Comparison of ENCODE assay signal across 8 cellular contexts in the genomic region with DNA sequence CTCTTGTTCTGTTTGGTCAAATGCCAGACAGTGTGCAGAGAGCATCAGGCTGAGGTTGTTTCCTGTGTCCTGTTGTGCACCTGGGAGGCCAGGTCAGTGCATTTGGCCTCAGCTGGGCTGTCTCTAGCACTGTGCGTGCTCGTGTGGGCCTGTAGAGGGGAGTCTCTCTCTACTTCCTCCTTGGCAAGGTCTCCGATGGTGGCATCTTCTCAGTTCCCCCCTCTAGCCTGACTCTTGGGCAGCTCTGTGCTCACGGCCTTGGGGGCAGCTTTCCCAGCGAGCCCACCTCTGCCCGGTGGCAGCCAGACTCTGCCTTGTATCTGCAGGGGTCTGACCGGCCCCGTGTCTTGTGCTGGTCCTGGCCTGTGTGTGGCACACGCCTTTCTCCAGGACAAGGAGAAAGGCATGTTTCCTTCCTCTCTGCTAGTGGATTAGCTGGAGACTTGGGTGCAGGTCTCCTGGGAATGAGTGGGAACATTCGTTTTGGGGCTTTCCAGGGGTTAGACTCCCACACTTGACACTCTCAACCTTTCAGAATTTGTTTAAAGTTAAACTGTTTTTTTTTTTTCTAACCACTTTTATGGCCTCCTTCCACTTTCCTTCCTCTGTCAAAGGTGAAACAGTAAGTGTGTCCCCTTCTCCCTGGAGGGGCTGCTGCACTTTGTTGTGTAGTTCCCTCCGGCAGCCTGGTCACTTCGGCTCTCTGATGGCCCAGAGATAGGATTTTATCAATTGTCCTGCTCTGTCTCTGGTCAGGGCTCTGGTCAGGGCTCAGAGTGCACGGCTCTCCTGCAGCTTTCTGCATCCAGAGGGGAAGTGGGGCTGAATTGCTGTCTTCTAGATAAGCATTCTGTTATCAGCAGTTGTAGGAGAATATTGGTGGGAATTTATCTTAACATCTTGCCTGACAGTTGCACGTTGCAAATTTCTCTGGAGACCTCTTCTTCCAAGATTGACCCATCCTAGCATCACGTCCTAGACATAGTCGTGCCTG.
A peak's percentile ranks its signal among the peaks of the same experiment; 100 is the strongest.
DNase-seq lines count a peak whose midpoint lies in the region; ATAC-seq and TF ChIP-seq lines count a peak whose summit lies in the region.

No MANE protein-coding gene starts in this region.

- intact Hi-C loops in heart right ventricle (cut with DNase I), result no loop called here

- 74% methylated on average over 16 of the region's 16 CpGs for WGBS in SK-N-SH (ENCODE audit: low lambda C conversion rate)
- 37 to 42% methylated on average over 16 of the region's 16 CpGs for WGBS in heart right ventricle, 2 donors
- 39% methylated on average over 16 of the region's 16 CpGs for WGBS in tibial nerve, 2 donors

- peaks cover 84% of the 10 kb centered on the region for H4K20me1 ChIP-seq in SK-N-SH (ENCODE audit: insufficient read depth)

- POLR2A ChIA-PET in SK-N-SH (lab: Yijun Ruan, JAX), result no interaction called here

- ATAC-seq in activated T-cell treated with anti-CD3 and anti-CD28 coated beads, Interleukin-2, amount 50 U/mL, for 4 hours, result peak; percentile 66 to 71
- ATAC-seq in HG02943 (IDR thresholded peaks at IDR 0.05; ENCODE audit: low read depth, unreplicated experiment) (peak; percentile 71), heart right ventricle (peak in 7 of 8 donors; percentile 25 to 74 (median 56))

- H3K9me3 Mint-ChIP-seq in activated T-cell treated with anti-CD3 and anti-CD28 coated beads, Interleukin-2, amount 50 U/mL, for 4 hours, result no peaks in the 10 kb centered on the region

- TF ChIP-seq RAD21 in SK-N-SH (IDR thresholded peaks at IDR 0.05; ENCODE audit: low read length), result peak; percentile 36

- no peaks in the 10 kb centered on the region for H3K27me3 Mint-ChIP-seq in activated T-cell treated with anti-CD3 and anti-CD28 coated beads, Interleukin-2, amount 50 U/mL, for 4 hours (ENCODE audit: low read depth)

- TF ChIP-seq CTCF in SK-N-SH (IDR thresholded peaks at IDR 0.05), result no peak
- peak in 4 of 9 donors; percentile 11 to 29 (median 20) for TF ChIP-seq CTCF in heart right ventricle (IDR thresholded peaks at IDR 0.05)
- peak in 1 of 5 experiments; percentile 10 for TF ChIP-seq CTCF in tibial nerve (IDR thresholded peaks at IDR 0.05)

- CTCF ChIA-PET in SK-N-SH (lab: Yijun Ruan, JAX), result interaction anchor here (0.6 to 0.9 kb wide), 4 partner anchors 11 to 350 kb away, joined by 3 to 5 read pairs (median 3); no protein-coding TSS in a partner anchor

- no peak overlapping the region for H3K4me2 ChIP-seq in SK-N-SH

- H3K27me3 ChIP-seq in SK-N-SH (ENCODE audit: insufficient read depth) (no peaks in the 10 kb centered on the region), heart right ventricle (no peaks in the 10 kb centered on the region), tibial nerve (no peaks in the 10 kb centered on the region)

- no peak overlapping the region for H2AFZ ChIP-seq in SK-N-SH (ENCODE audit: low read depth)

- H3K9me2 ChIP-seq in SK-N-SH, result no peaks in the 10 kb centered on the region

- peaks cover 100% of the 10 kb centered on the region for H3K79me2 ChIP-seq in SK-N-SH (ENCODE audit: insufficient read depth)

- DNase-seq in activated T-cell treated with anti-CD3 and anti-CD28 coated beads, Interleukin-2, amount 50 U/mL, for 4 hours, result no peak
- DNase-seq in activated T-cell treated with anti-CD3 and anti-CD28 coated beads, Interleukin-2, amount 50 U/mL, for 48 hours, result no peak
- peak; percentile 72 for DNase-seq in SK-N-SH
- no peak for DNase-seq in heart right ventricle
- no peak for DNase-seq in tibial nerve (ENCODE audit: low spot score in 2 of 2)
- no peak for DNase-seq in activated CD4-positive, alpha-beta T cell treated with anti-CD3 and anti-CD28 coated beads, Interleukin-2, amount 50 U/mL, for 1 hour
- no peak for DNase-seq in stimulated activated CD4-positive, alpha-beta T cell treated with anti-CD3 and anti-CD28 coated beads, Interleukin-2, amount 100 ng/mL, for 24 hours

- peaks cover 5 to 62% of the 10 kb centered on the region in 2 experiments; a peak in 2 of 4 replicates for H3K4me1 ChIP-seq in SK-N-SH (ENCODE audit: control insufficient read depth in 1 of 2, insufficient read depth in 2 of 2, low read depth in 1 of 2, low read length in 1 of 2)
- peaks cover 16 to 67% (median 52%) of the 10 kb centered on the region in 9 donors for H3K4me1 ChIP-seq in heart right ventricle
- peaks cover 0 to 54% (median 18%) of the 10 kb centered on the region in 4 donors for H3K4me1 ChIP-seq in tibial nerve

- peaks cover 20% of the 10 kb centered on the region for H3K36me3 Mint-ChIP-seq in activated T-cell treated with anti-CD3 and anti-CD28 coated beads, Interleukin-2, amount 50 U/mL, for 4 hours (ENCODE audit: insufficient read depth)

- no peak overlapping the region for H3K9ac ChIP-seq in SK-N-SH

- H3K27ac ChIP-seq in SK-N-SH (ENCODE audit: low read depth in 2 of 2, low read length in 1 of 2) (peak overlapping the region in 1 of 2 experiments; percentile 89; a peak in 2 of 4 replicates), heart right ventricle (peak overlapping the region in 8 of 10 donors; percentile 1 to 79 (median 52)), tibial nerve (peak overlapping the region in 3 of 4 donors; percentile 29 to 49 (median 41))

- H3K4me3 ChIP-seq in SK-N-SH (ENCODE audit: low read depth in 2 of 2, low read length in 1 of 2) (no peak overlapping the region), heart right ventricle (no peak overlapping the region), tibial nerve (no peak overlapping the region)

- peak in 1 of 2 experiments; percentile 95; a peak in 2 of 4 replicates for TF ChIP-seq EP300 in SK-N-SH (IDR thresholded peaks at IDR 0.05; ENCODE audit: borderline replicate concordance in 1 of 2, low read depth in 1 of 2, low read length in 1 of 2)
- no peak for TF ChIP-seq EP300 in tibial nerve (IDR thresholded peaks at IDR 0.05)

- TF ChIP-seq POLR2A in tibial nerve (IDR thresholded peaks at IDR 0.05), result no peak

- peaks cover 48% of the 10 kb centered on the region for H3K4me1 Mint-ChIP-seq in activated T-cell treated with anti-CD3 and anti-CD28 coated beads, Interleukin-2, amount 50 U/mL, for 4 hours (ENCODE audit: low read depth)

- H3F3A ChIP-seq in SK-N-SH (replicated peaks; ENCODE audit: insufficient read depth), result peaks cover 4% of the 10 kb centered on the region

- H3K4me3 Mint-ChIP-seq in activated T-cell treated with anti-CD3 and anti-CD28 coated beads, Interleukin-2, amount 50 U/mL, for 4 hours, result peak overlapping the region; percentile 71

- H3K36me3 ChIP-seq in SK-N-SH (replicated peaks in 1 of 2; ENCODE audit: control insufficient read depth in 1 of 2, insufficient read depth in 2 of 2, low read length in 1 of 2) (peaks cover 0 to 20% of the 10 kb centered on the region in 2 experiments), heart right ventricle (peaks cover 0 to 36% (median 12%) of the 10 kb centered on the region in 9 donors), tibial nerve (peaks cover 0 to 14% (median 0%) of the 10 kb centered on the region in 3 donors)

- H3K9me3 ChIP-seq in SK-N-SH, result no peaks in the 10 kb centered on the region
- H3K9me3 ChIP-seq in heart right ventricle, result no peaks in the 10 kb centered on the region
- H3K9me3 ChIP-seq in tibial nerve, result no peaks in the 10 kb centered on the region

TF ChIP-seq in SK-N-SH, 30 proteins besides CTCF, POLR2A, EP300 and RAD21 (continues in another document):
- TF ChIP-seq EZH2phosphoT487 (IDR thresholded peaks at IDR 0.05; ENCODE audit: borderline replicate concordance, low read depth) (no peak), RCOR1 (IDR thresholded peaks at IDR 0.05; ENCODE audit: low read length) (peak; percentile 91), FOSL2 (IDR thresholded peaks at IDR 0.05; ENCODE audit: borderline replicate concordance, low read depth) (no peak), ELF1 (IDR thresholded peaks at IDR 0.05) (no peak), MXI1 (IDR thresholded peaks at IDR 0.05; ENCODE audit: low read depth, low read length) (peak; percentile 67; the same call in 1 of the 2 replicates), RXRA (IDR thresholded peaks at IDR 0.05; ENCODE audit: borderline replicate concordance, low read depth) (no peak), RFX5 (IDR thresholded peaks at IDR 0.05; ENCODE audit: low read length) (no peak), TAF1 (IDR thresholded peaks at IDR 0.05; ENCODE audit: borderline replicate concordance, low read depth, low read length) (no peak), TCF12 (IDR thresholded peaks at IDR 0.05) (peak; percentile 45; the same call in 1 of the 2 replicates), POLR2AphosphoS5 (IDR thresholded peaks at IDR 0.05; ENCODE audit: low read depth, low read length) (no peak), FOXJ3 (CRISPR knock-in tag; IDR thresholded peaks at IDR 0.05) (peak; percentile 91), CHD2 (IDR thresholded peaks at IDR 0.05; ENCODE audit: low read length, partially characterized antibody) (peak; percentile 47), GATA2 (CRISPR knock-in tag; IDR thresholded peaks at IDR 0.05) (peak; percentile 98)
- TF ChIP-seq, protein P1, sequence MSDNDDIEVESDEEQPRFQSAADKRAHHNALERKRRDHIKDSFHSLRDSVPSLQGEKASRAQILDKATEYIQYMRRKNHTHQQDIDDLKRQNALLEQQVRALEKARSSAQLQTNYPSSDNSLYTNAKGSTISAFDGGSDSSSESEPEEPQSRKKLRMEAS (IDR thresholded peaks at IDR 0.05; ENCODE audit: low read depth), result no peak
- TF ChIP-seq, protein P2, sequence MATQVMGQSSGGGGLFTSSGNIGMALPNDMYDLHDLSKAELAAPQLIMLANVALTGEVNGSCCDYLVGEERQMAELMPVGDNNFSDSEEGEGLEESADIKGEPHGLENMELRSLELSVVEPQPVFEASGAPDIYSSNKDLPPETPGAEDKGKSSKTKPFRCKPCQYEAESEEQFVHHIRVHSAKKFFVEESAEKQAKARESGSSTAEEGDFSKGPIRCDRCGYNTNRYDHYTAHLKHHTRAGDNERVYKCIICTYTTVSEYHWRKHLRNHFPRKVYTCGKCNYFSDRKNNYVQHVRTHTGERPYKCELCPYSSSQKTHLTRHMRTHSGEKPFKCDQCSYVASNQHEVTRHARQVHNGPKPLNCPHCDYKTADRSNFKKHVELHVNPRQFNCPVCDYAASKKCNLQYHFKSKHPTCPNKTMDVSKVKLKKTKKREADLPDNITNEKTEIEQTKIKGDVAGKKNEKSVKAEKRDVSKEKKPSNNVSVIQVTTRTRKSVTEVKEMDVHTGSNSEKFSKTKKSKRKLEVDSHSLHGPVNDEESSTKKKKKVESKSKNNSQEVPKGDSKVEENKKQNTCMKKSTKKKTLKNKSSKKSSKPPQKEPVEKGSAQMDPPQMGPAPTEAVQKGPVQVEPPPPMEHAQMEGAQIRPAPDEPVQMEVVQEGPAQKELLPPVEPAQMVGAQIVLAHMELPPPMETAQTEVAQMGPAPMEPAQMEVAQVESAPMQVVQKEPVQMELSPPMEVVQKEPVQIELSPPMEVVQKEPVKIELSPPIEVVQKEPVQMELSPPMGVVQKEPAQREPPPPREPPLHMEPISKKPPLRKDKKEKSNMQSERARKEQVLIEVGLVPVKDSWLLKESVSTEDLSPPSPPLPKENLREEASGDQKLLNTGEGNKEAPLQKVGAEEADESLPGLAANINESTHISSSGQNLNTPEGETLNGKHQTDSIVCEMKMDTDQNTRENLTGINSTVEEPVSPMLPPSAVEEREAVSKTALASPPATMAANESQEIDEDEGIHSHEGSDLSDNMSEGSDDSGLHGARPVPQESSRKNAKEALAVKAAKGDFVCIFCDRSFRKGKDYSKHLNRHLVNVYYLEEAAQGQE (IDR thresholded peaks at IDR 0.05; ENCODE audit: low read depth, low read length), result no peak
